In genomic region chr3:125023833-125024560, GRCh38 we compare ENCODE assay signal across 16 cellular contexts. TPM values are rescaled to one million over a fixed set of nuclear protein-coding genes. Genes with fewer than 3 reads are reported as not detected.
A peak's percentile ranks its signal among the peaks of the same experiment; 100 is the strongest.
DNase-seq lines count a peak whose midpoint lies in the region; ATAC-seq, FAIRE-seq and TF ChIP-seq lines count a peak whose summit lies in the region.
"Had no signal": no experiment of that assay in that cellular context is flagged by ENCODE, and none has a peak within 500 bp of the region (broad histone marks: within the 10 kb centered on the region; RNA-seq: fewer than 3 reads in every experiment).

No MANE protein-coding gene starts in this region.

- H3K27me3 ChIP-seq in BLaER1 treated with 17β-estradiol and CSF1 and Interleukin-3, amounts not matched to agents 10 nM and 100 nM: peaks cover 0 to 16% (median 0%) of the 10 kb centered on the region in 11 experiments; a peak in 2 of 22 replicates
- no peaks in the 10 kb centered on the region for H3K27me3 ChIP-seq in CD4-positive, alpha-beta memory T cell (ENCODE audit: insufficient read depth, low read length)
- H3K27me3 ChIP-seq in endothelial cell of umbilical vein (ENCODE audit: control insufficient read depth in 2 of 2, insufficient read depth in 2 of 2, low read length in 2 of 2): no peaks in the 10 kb centered on the region
- no peaks in the 10 kb centered on the region for H3K27me3 ChIP-seq in naive thymus-derived CD4-positive, alpha-beta T cell (ENCODE audit: control insufficient read depth in 2 of 2, insufficient read depth in 2 of 2, low read length in 2 of 2)

- peaks cover 29 to 70% (median 53%) of the 10 kb centered on the region in 11 experiments for H3K36me3 ChIP-seq in BLaER1 treated with 17β-estradiol and CSF1 and Interleukin-3, amounts not matched to agents 10 nM and 100 nM
- peaks cover 18% of the 10 kb centered on the region for H3K36me3 ChIP-seq in CD4-positive, alpha-beta memory T cell (ENCODE audit: insufficient read depth, low read length)
- peaks cover 13 to 22% of the 10 kb centered on the region in 2 experiments for H3K36me3 ChIP-seq in endothelial cell of umbilical vein (ENCODE audit: control insufficient read depth in 2 of 2, extremely low read depth in 1 of 2, insufficient read depth in 2 of 2, low read length in 2 of 2)
- H3K36me3 ChIP-seq in naive thymus-derived CD4-positive, alpha-beta T cell (ENCODE audit: control insufficient read depth in 2 of 3, insufficient read depth in 3 of 3, low read length in 3 of 3): peaks cover 4 to 35% (median 16%) of the 10 kb centered on the region in 3 experiments

- peaks cover 4% of the 10 kb centered on the region for H3K79me2 ChIP-seq in endothelial cell of umbilical vein (ENCODE audit: control insufficient read depth, insufficient read depth, low read length)

- no peak overlapping the region for H3K4me3 ChIP-seq in BLaER1 treated with 17β-estradiol and CSF1 and Interleukin-3, amounts not matched to agents 10 nM and 100 nM
- H3K4me3 ChIP-seq in CD4-positive, alpha-beta memory T cell (ENCODE audit: low read length in 2 of 2): no peak overlapping the region
- H3K4me3 ChIP-seq in endothelial cell of umbilical vein (replicated peaks in 1 of 3; ENCODE audit: insufficient read depth in 1 of 3, low read depth in 1 of 3, low read length in 3 of 3): peak overlapping the region in 1 of 3 experiments; percentile 26
- no peak overlapping the region for H3K4me3 ChIP-seq in naive thymus-derived CD4-positive, alpha-beta T cell (ENCODE audit: low read length)
- H3K4me3 ChIP-seq: HAP-1 had no signal

- peaks cover 43 to 88% (median 47%) of the 10 kb centered on the region in 4 donors for H3K4me1 Mint-ChIP-seq in CD4-positive, alpha-beta memory T cell
- peaks cover 48 to 89% (median 71%) of the 10 kb centered on the region in 7 donors for H3K4me1 Mint-ChIP-seq in naive thymus-derived CD4-positive, alpha-beta T cell

- dilution Hi-C loops in endothelial cell of umbilical vein (cut with MboI; ENCODE audit: extremely low pct_ligation_motif_present, low sequenced_read_pairs): no loop called here

- peak overlapping the region in 6 of 7 donors; percentile 3 to 57 (median 34) for H3K27ac Mint-ChIP-seq in CD4-positive, alpha-beta memory T cell
- peak overlapping the region in 7 of 9 donors; percentile 30 to 92 (median 72) for H3K27ac Mint-ChIP-seq in naive thymus-derived CD4-positive, alpha-beta T cell
- H3K27ac Mint-ChIP-seq: memory B cell had no signal

- H2AFZ ChIP-seq in endothelial cell of umbilical vein (ENCODE audit: low read depth, low read length): no peak overlapping the region

- peaks cover 48 to 82% of the 10 kb centered on the region in 2 donors for H3K36me3 Mint-ChIP-seq in CD4-positive, alpha-beta memory T cell
- H3K36me3 Mint-ChIP-seq in naive thymus-derived CD4-positive, alpha-beta T cell: peaks cover 22 to 69% (median 53%) of the 10 kb centered on the region in 5 donors

- peak overlapping the region in 10 of 11 experiments; percentile 27 to 60 (median 45); a peak in 20 of 22 replicates for H3K4me2 ChIP-seq in BLaER1 treated with 17β-estradiol and CSF1 and Interleukin-3, amounts not matched to agents 10 nM and 100 nM
- H3K4me2 ChIP-seq in endothelial cell of umbilical vein (ENCODE audit: insufficient read depth, low read length): peak overlapping the region; percentile 73

- peak overlapping the region in 5 of 8 donors; percentile 33 to 67 (median 48) for H3K4me3 Mint-ChIP-seq in CD4-positive, alpha-beta memory T cell
- H3K4me3 Mint-ChIP-seq in naive thymus-derived CD4-positive, alpha-beta T cell: peak overlapping the region in 9 of 10 donors; percentile 4 to 75 (median 45)
- H3K4me3 Mint-ChIP-seq: memory B cell had no signal

- no TSS peak for BruUV-seq in endothelial cell of umbilical vein (replicated peaks; lab: Mats Ljungman, UMichigan)

- DNase-seq in CD4-positive, alpha-beta memory T cell: no peak
- DNase-seq in endothelial cell of umbilical vein (ENCODE audit: low read depth, low spot score) (peak; percentile 68), islet precursor cell (no peak)
- no peak for DNase-seq in naive thymus-derived CD4-positive, alpha-beta T cell
- DNase-seq in stimulated activated CD4-positive, alpha-beta T cell treated with anti-CD3 and anti-CD28 coated beads, Interleukin-12 subunit alpha, Interleukin-12 subunit beta, amount 100 ng/mL, for 4 hours: no peak
- DNase-seq: activated CD4-positive, alpha-beta T cell treated with anti-CD3 and anti-CD28 coated beads for 48 hours; activated effector memory CD4-positive, alpha-beta T cell treated with anti-CD3 and anti-CD28 coated beads, Interleukin-2, amount 50 U/mL, for 16 hours; small intestine; stimulated activated naive CD4-positive, alpha-beta T cell; T1000 had no signal

- H3K9me3 Mint-ChIP-seq in CD4-positive, alpha-beta memory T cell: no peaks in the 10 kb centered on the region
- H3K9me3 Mint-ChIP-seq in naive thymus-derived CD4-positive, alpha-beta T cell: no peaks in the 10 kb centered on the region
- H3K9me3 Mint-ChIP-seq: memory B cell had no signal

- CTCF ChIA-PET in CD4-positive, alpha-beta memory T cell (lab: Charles Lee; ENCODE audit: partially characterized antibody): no interaction called here
- CTCF ChIA-PET in endothelial cell of umbilical vein (lab: Charles Lee): interaction anchor here (0.8 to 2.5 kb wide), 11 partner anchors 9 to 562 kb away, joined by 3 to 14 read pairs (median 4); no protein-coding TSS in a partner anchor
- CTCF ChIA-PET in naive thymus-derived CD4-positive, alpha-beta T cell (lab: Charles Lee): interaction anchor here (0.7 kb wide), 2 partner anchors 126 to 909 kb away, joined by 3 read pairs; no protein-coding TSS in a partner anchor

- no peak overlapping the region for H3K9ac ChIP-seq in BLaER1 treated with 17β-estradiol and CSF1 and Interleukin-3, amounts not matched to agents 10 nM and 100 nM
- peak overlapping the region; percentile 12 for H3K9ac ChIP-seq in endothelial cell of umbilical vein (replicated peaks; ENCODE audit: extremely low read depth, insufficient read depth, low read length)

- no peak for TF ChIP-seq CTCF in endothelial cell of umbilical vein (IDR thresholded peaks at IDR 0.05; ENCODE audit: extremely low read depth in 1 of 2, insufficient read depth in 1 of 2, low read depth in 1 of 2, low read length in 2 of 2)

- no peaks in the 10 kb centered on the region for H3K27me3 Mint-ChIP-seq in CD4-positive, alpha-beta memory T cell
- H3K27me3 Mint-ChIP-seq in naive thymus-derived CD4-positive, alpha-beta T cell: no peaks in the 10 kb centered on the region
- H3K27me3 Mint-ChIP-seq: memory B cell had no signal

- TF ChIP-seq POLR2A in endothelial cell of umbilical vein (IDR thresholded peaks at IDR 0.05; ENCODE audit: low read depth, low read length): no peak

- H3K4me1 ChIP-seq in BLaER1 treated with 17β-estradiol and CSF1 and Interleukin-3, amounts not matched to agents 10 nM and 100 nM: peaks cover 23 to 50% (median 34%) of the 10 kb centered on the region in 10 experiments
- peaks cover 45% of the 10 kb centered on the region for H3K4me1 ChIP-seq in CD4-positive, alpha-beta memory T cell (ENCODE audit: insufficient read depth, low read length)
- H3K4me1 ChIP-seq in endothelial cell of umbilical vein (ENCODE audit: control insufficient read depth, extremely low read depth, insufficient read depth, low read length): peaks cover 37% of the 10 kb centered on the region
- peaks cover 22 to 26% of the 10 kb centered on the region in 2 donors for H3K4me1 ChIP-seq in naive thymus-derived CD4-positive, alpha-beta T cell (ENCODE audit: control insufficient read depth in 2 of 2, insufficient read depth in 2 of 2, low read length in 2 of 2)

- POLR2A ChIA-PET in CD4-positive, alpha-beta memory T cell (lab: Charles Lee; ENCODE audit: partially characterized antibody): interaction anchor here (1.0 to 1.6 kb wide), 2 partner anchors 19 to 29 kb away, joined by 5 read pairs; no protein-coding TSS in a partner anchor
- POLR2A ChIA-PET in endothelial cell of umbilical vein (lab: Charles Lee): no interaction called here
- POLR2A ChIA-PET in naive thymus-derived CD4-positive, alpha-beta T cell (lab: Charles Lee): interaction anchor here (1.9 kb wide), 1 partner anchor 12 kb away, joined by 5 read pairs; no protein-coding TSS in a partner anchor

- peak; percentile 63 for FAIRE-seq in endothelial cell of umbilical vein (lab: Jason Lieb, UNC)
- FAIRE-seq: HepG2, small intestine had no signal

- H4K20me1 ChIP-seq in BLaER1 treated with 17β-estradiol and CSF1 and Interleukin-3, amounts not matched to agents 10 nM and 100 nM: peaks cover 0 to 27% (median 0%) of the 10 kb centered on the region in 11 experiments; a peak in 3 of 22 replicates
- no peaks in the 10 kb centered on the region for H4K20me1 ChIP-seq in endothelial cell of umbilical vein (replicated peaks; ENCODE audit: control insufficient read depth, extremely low read depth, insufficient read depth, low read length)

- ATAC-seq in naive thymus-derived CD4-positive, alpha-beta T cell: no peak
- no peak for ATAC-seq in HG03520 (IDR thresholded peaks at IDR 0.05; ENCODE audit: unreplicated experiment)
- ATAC-seq: HepG2 had no signal

- H3K27ac ChIP-seq in BLaER1 treated with 17β-estradiol and CSF1 and Interleukin-3, amounts not matched to agents 10 nM and 100 nM: no peak overlapping the region
- no peak overlapping the region for H3K27ac ChIP-seq in CD4-positive, alpha-beta memory T cell (ENCODE audit: low read depth, low read length)
- peak overlapping the region; percentile 4 for H3K27ac ChIP-seq in endothelial cell of umbilical vein (ENCODE audit: insufficient read depth, low read depth, low read length)
- no peak overlapping the region for H3K27ac ChIP-seq in naive thymus-derived CD4-positive, alpha-beta T cell (ENCODE audit: low read depth, low read length)
- H3K27ac ChIP-seq: C4-2B had no signal

- H3K9me1 ChIP-seq in endothelial cell of umbilical vein (replicated peaks; ENCODE audit: control insufficient read depth, extremely low read depth, insufficient read depth, low read length): no peaks in the 10 kb centered on the region

- intact Hi-C loops in CD4-positive, alpha-beta memory T cell (cut with micrococcal nuclease): no loop called here
- intact Hi-C loops in endothelial cell of umbilical vein (cut with micrococcal nuclease): no loop called here
- intact Hi-C loops in naive thymus-derived CD4-positive, alpha-beta T cell (cut with micrococcal nuclease): loop anchor here (2.0 kb wide), 3 partner anchors 21 to 31 kb away; partner anchors contain the start of gene HEG1 (in 1 of the 2)

- peaks cover 0 to 5% (median 0%) of the 10 kb centered on the region in 11 experiments; a peak in 1 of 22 replicates for H3K9me3 ChIP-seq in BLaER1 treated with 17β-estradiol and CSF1 and Interleukin-3, amounts not matched to agents 10 nM and 100 nM (replicated peaks in 1 of 11)
- no peaks in the 10 kb centered on the region for H3K9me3 ChIP-seq in CD4-positive, alpha-beta memory T cell (ENCODE audit: control insufficient read depth in 1 of 2, low read length in 2 of 2)
- no peaks in the 10 kb centered on the region for H3K9me3 ChIP-seq in endothelial cell of umbilical vein (replicated peaks; ENCODE audit: control insufficient read depth, insufficient read depth, low read length)
- H3K9me3 ChIP-seq in naive thymus-derived CD4-positive, alpha-beta T cell (ENCODE audit: control insufficient read depth in 2 of 3, low read length in 3 of 3): no peaks in the 10 kb centered on the region
- H3K9me3 ChIP-seq: HAP-1 had no signal

RNA-seq across cellular contexts. Expression of gene HEG1, which starts 31.8 kb away (rescaled TPM):
- total RNA-seq in CD4-positive, alpha-beta memory T cell: 10 to 100 TPM; 20.2 to 21.7 TPM
- 1 to 10 TPM; 1.1 to 4.7 TPM for polyA plus RNA-seq in CD4-positive, alpha-beta memory T cell
- total RNA-seq in endothelial cell of umbilical vein: 87.0 and 106 TPM in 2 replicates
- polyA plus RNA-seq in endothelial cell of umbilical vein: 40.9 and 50.1 TPM in 2 replicates
- polyA plus RNA-seq in endothelial cell of umbilical vein (2011; cell fraction: cytosol; rRNA removed): 40.6 and 42.2 TPM in 2 replicates
- 50.1 and 53.9 TPM in 2 replicates for polyA plus RNA-seq in endothelial cell of umbilical vein (2011; cell fraction: nucleus; rRNA removed)
- 54.3 and 76.5 TPM in 2 replicates for polyA plus RNA-seq in endothelial cell of umbilical vein (2012)
- polyA minus RNA-seq in endothelial cell of umbilical vein: 131 and 134 TPM in 2 replicates
- polyA minus RNA-seq in endothelial cell of umbilical vein (2011; cell fraction: cytosol; rRNA and poly(A)+ RNA removed): 39.0 TPM
- polyA minus RNA-seq in endothelial cell of umbilical vein (2011; cell fraction: nucleus; rRNA and poly(A)+ RNA removed): 47.2 and 83.6 TPM in 2 replicates
- total RNA-seq in naive thymus-derived CD4-positive, alpha-beta T cell: 10 to 100 TPM; 16.9 to 45.4 (median 20.0) TPM
- polyA plus RNA-seq in naive thymus-derived CD4-positive, alpha-beta T cell: 1 to 10 TPM; 2.1 to 5.4 TPM

Comparison
In these comparisons a context has a peak if more than half of its experiments do, and no peak if none do; other contexts are left out.
1. intact Hi-C loops: an anchor here in naive thymus-derived CD4-positive, alpha-beta T cell (2.0 kb wide); none called in CD4-positive, alpha-beta memory T cell and endothelial cell of umbilical vein.